Comparison of ENCODE assay signal across 40 cellular contexts in the genomic region with DNA sequence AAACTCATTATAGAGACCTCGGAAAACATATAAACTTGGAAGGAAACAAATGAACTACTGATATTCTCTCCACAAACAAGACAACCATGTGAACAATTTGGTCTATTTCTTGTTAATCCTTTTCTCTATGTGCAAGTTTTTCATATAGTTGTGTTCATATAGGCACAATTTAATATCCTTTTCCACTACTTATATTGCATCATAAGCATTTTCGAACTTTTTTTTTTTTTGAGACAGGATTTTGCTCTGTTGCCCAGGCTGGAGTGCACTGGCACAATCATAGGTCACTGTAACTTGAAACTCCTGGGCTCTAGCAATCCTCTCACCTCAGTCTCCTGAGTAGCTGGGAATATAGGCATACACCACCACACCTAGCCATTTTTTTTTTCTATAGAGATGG. TPM values are rescaled to one million over a fixed set of nuclear protein-coding genes. Genes with fewer than 3 reads are reported as not detected.
"Had no signal": no experiment of that assay in that cellular context is flagged by ENCODE, and none has a peak within 500 bp of the region (broad histone marks: within the 10 kb centered on the region; RNA-seq: fewer than 3 reads in every experiment).

No MANE protein-coding gene starts in this region.

- H3K36me3 ChIP-seq: brain microvascular endothelial cell, breast epithelium had no signal

- H3K9me3 ChIP-seq: adrenal gland, ascending aorta, body of pancreas, breast epithelium had no signal

- H3K27me3 ChIP-seq: adrenal gland, ascending aorta, body of pancreas, brain microvascular endothelial cell, breast epithelium, cardiac muscle cell had no signal

- H3K27ac ChIP-seq: adrenal gland, ascending aorta, body of pancreas, brain microvascular endothelial cell, breast epithelium, cardiac muscle cell had no signal

- FAIRE-seq: astrocyte, bronchial epithelial cell had no signal

- ATAC-seq: activated naive CD4-positive, alpha-beta T cell treated with anti-CD3 and anti-CD28 coated beads, Interleukin-2, amount 50 U/mL, for 72 hours; activated naive CD8-positive, alpha-beta T cell treated with anti-CD3 and anti-CD28 coated beads, Interleukin-2, amount 50 U/mL, for 24 hours; activated T-cell treated with anti-CD3 and anti-CD28 coated beads, Interleukin-2, amount 50 U/mL, for 4 hours; activated T-cell treated with anti-CD3 and anti-CD28 coated beads, Interleukin-2, amount 50 U/mL, for 72 hours; activated T-helper 17 cell treated with anti-CD3 and anti-CD28 coated beads, Interleukin-2, amount 50 U/mL, for 72 hours; body of pancreas had no signal

- H3K4me3 ChIP-seq: adrenal gland, ascending aorta, body of pancreas, breast epithelium, cardiac muscle cell had no signal

- DNase-seq: activated effector memory CD4-positive, alpha-beta T cell treated with anti-CD3 and anti-CD28 coated beads, Interleukin-2, amount 50 U/mL, for 16 hours; activated effector memory CD4-positive, alpha-beta T cell treated with Interleukin-2 at 50 U/mL for 16 hours; activated gamma-delta T cell; activated gamma-delta T cell treated with Interleukin-2 at 50 U/mL for 16 hours; activated naive CD4-positive, alpha-beta T cell; activated naive CD4-positive, alpha-beta T cell treated with anti-CD3 and anti-CD28 coated beads for 36 hours; activated naive CD4-positive, alpha-beta T cell treated with anti-CD3 and anti-CD28 coated beads, Interleukin-2, amount 10 ng/mL, durations not matched to agents 7 days and 5 days; activated naive CD4-positive, alpha-beta T cell treated with anti-CD3 and anti-CD28 coated beads, Interleukin-2, amount 50 U/mL, for 16 hours; activated naive CD4-positive, alpha-beta T cell treated with Interleukin-2 at 50 U/mL for 16 hours; activated naive CD8-positive, alpha-beta T cell treated with anti-CD3 and anti-CD28 coated beads for 36 hours; activated naive CD8-positive, alpha-beta T cell treated with anti-CD3 and anti-CD28 coated beads, Interleukin-2, amount 10 ng/mL, durations not matched to agents 7 days and 5 days; activated naive CD8-positive, alpha-beta T cell treated with anti-CD3 and anti-CD28 coated beads, Interleukin-2, amount 50 U/mL, for 24 hours; activated T-cell treated with anti-CD3 and anti-CD28 coated beads, Interleukin-2, amount 50 U/mL, for 1 hour; activated T-cell treated with anti-CD3 and anti-CD28 coated beads, Interleukin-2, amount 50 U/mL, for 24 hours; activated T-cell treated with anti-CD3 and anti-CD28 coated beads, Interleukin-2, amount 50 U/mL, for 4 hours; activated T-cell treated with anti-CD3 and anti-CD28 coated beads, Interleukin-2, amount 50 U/mL, for 48 hours; activated T-cell treated with anti-CD3 and anti-CD28 coated beads, Interleukin-2, amount 50 U/mL, for 72 hours; adrenal gland; amniotic stem cell; amygdala; anterior cingulate cortex; aorta; body of pancreas; brain microvascular endothelial cell; caudate nucleus; central memory CD4-positive, alpha-beta T cell; cerebellar nuclear complex had no signal

RNA-seq across cellular contexts. Expression of a gene that starts 45.4 kb away (rescaled TPM):
- total RNA-seq: activated naive CD4-positive, alpha-beta T cell treated with anti-CD3 and anti-CD28 coated beads for 36 hours; activated naive CD8-positive, alpha-beta T cell treated with anti-CD3 and anti-CD28 coated beads for 36 hours; activated naive CD8-positive, alpha-beta T cell treated with anti-CD3 and anti-CD28 coated beads, Interleukin-2, amount 10 ng/mL, durations not matched to agents 7 days and 5 days; activated T-cell treated with anti-CD3 and anti-CD28 coated beads, Interleukin-2, amount 50 U/mL, for 4 hours; activated T-cell treated with anti-CD3 and anti-CD28 coated beads, Interleukin-2, amount 50 U/mL, for 72 hours; activated T-helper 1 cell treated with anti-CD3 and anti-CD28 coated beads, Interleukin-12 subunit alpha, Interleukin-12 subunit beta, Interleukin-2, Interleukin-4 antibody, amounts not matched to agents 30 ng/mL and 10 ng/mL and 1 ng/mL, durations not matched to agents 14 hours and 24 hours and 36 hours; activated T-helper 17 cell treated with anti-CD3 and anti-CD28 coated beads, Interleukin-2, amount 50 U/mL, for 72 hours; activated T-helper 2 cell treated with anti-CD3 and anti-CD28 coated beads, Interferon-gamma antibody, Interleukin-2, Interleukin-4, amounts not matched to agents 10 μg/mL and 5 μg/mL and 100 μg/mL, durations not matched to agents 14 hours and 24 hours and 36 hours; adrenal gland; aorta; ascending aorta; astrocyte; body of pancreas; breast epithelium; bronchial epithelial cell; cardiac muscle cell; cardiac septum; cerebellum; chondrocyte had no signal
- polyA plus RNA-seq: adipose tissue, adrenal gland, aorta, cardiac muscle cell had no signal
